ENCODE assay signal across 12 cellular contexts in the genomic region with DNA sequence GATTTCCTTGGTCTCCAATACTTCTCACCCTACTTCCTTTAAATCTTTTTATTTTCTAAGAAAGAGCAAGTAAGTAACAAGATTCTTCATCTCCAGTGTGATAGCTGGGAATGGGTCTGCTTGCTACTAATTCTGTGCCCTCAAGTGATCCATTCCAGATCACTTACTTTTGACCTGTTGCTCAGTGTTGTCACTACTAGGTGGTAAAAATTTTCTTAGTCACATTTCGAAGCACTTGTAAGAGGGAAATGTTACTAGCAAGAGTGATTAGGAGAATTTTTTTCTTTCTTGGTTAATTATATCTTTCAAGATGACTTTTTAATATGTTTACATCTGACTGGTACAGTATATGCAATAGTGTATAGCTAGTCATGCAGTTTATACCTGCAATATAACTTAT. TPM values are rescaled to one million over a fixed set of nuclear protein-coding genes. Genes with fewer than 3 reads are reported as not detected.
A peak's percentile ranks its signal among the peaks of the same experiment; 100 is the strongest.
DNase-seq lines count a peak whose midpoint lies in the region; ATAC-seq, FAIRE-seq and TF ChIP-seq lines count a peak whose summit lies in the region.
"Had no signal": no experiment of that assay in that cellular context is flagged by ENCODE, and none has a peak within 500 bp of the region (broad histone marks: within the 10 kb centered on the region; RNA-seq: fewer than 3 reads in every experiment).

No MANE protein-coding gene starts in this region.

- no peak for FAIRE-seq in K562 (lab: Jason Lieb, UNC)

- no peak overlapping the region for H3K27ac ChIP-seq in CD4-positive, alpha-beta memory T cell (ENCODE audit: low read depth, low read length)
- no peak overlapping the region for H3K27ac ChIP-seq in K562 (ENCODE audit: extremely low read depth, low read depth, low read length)

- in situ Hi-C loops in K562 (cut with MboI) = no loop called here

- peak overlapping the region in 1 of 2 experiments; percentile 10; a peak in 1 of 4 replicates for H3K9ac ChIP-seq in K562 (ENCODE audit: insufficient read depth in 1 of 2, low read depth in 2 of 2, low read length in 2 of 2)

- H3K4me3 Mint-ChIP-seq in CD4-positive, alpha-beta memory T cell = peak overlapping the region; percentile 48 to 99 (median 67)
- H3K4me3 Mint-ChIP-seq in IgD-negative memory B cell = peak overlapping the region in 3 of 4 donors; percentile 84 to 94 (median 85)
- peak overlapping the region; percentile 90 for H3K4me3 Mint-ChIP-seq in natural killer cell treated with Interleukin-12 subunit alpha and Interleukin-12 subunit beta and Interleukin-15 and Interleukin-18, amount 100 ng/mL, for 72 hours

- TF ChIP-seq POLR2A in K562 (conservative IDR thresholded peaks at IDR 0.05) = no peak

- H3K9me3 ChIP-seq in CD4-positive, alpha-beta memory T cell (ENCODE audit: control insufficient read depth in 1 of 2, low read length in 2 of 2) = no peaks in the 10 kb centered on the region
- peaks cover 4% of the 10 kb centered on the region for H3K9me3 ChIP-seq in K562 (replicated peaks; ENCODE audit: control insufficient read depth, insufficient read depth, low read depth, low read length)
- H3K9me3 ChIP-seq: prostate gland had no signal

- peaks cover 0 to 1% (median 0%) of the 10 kb centered on the region in 8 donors for H3K9me3 Mint-ChIP-seq in CD4-positive, alpha-beta memory T cell
- H3K9me3 Mint-ChIP-seq in IgD-negative memory B cell = peaks cover 0 to 1% (median 0%) of the 10 kb centered on the region in 3 donors
- H3K9me3 Mint-ChIP-seq in natural killer cell treated with Interleukin-12 subunit alpha and Interleukin-12 subunit beta and Interleukin-15 and Interleukin-18, amount 100 ng/mL, for 72 hours = no peaks in the 10 kb centered on the region

- H3K9me1 ChIP-seq in K562 (ENCODE audit: control insufficient read depth, insufficient read depth, low read length) = no peaks in the 10 kb centered on the region

- H3K27me3 ChIP-seq in CD4-positive, alpha-beta memory T cell (ENCODE audit: insufficient read depth, low read length) = no peaks in the 10 kb centered on the region
- no peaks in the 10 kb centered on the region for H3K27me3 ChIP-seq in K562 (ENCODE audit: control insufficient read depth in 2 of 2, insufficient read depth in 2 of 2, low read length in 2 of 2)

- peaks cover 58 to 82% (median 70%) of the 10 kb centered on the region in 4 donors for H3K4me1 Mint-ChIP-seq in CD4-positive, alpha-beta memory T cell
- peaks cover 36 to 54% (median 48%) of the 10 kb centered on the region in 3 donors for H3K4me1 Mint-ChIP-seq in IgD-negative memory B cell
- H3K4me1 Mint-ChIP-seq in natural killer cell treated with Interleukin-12 subunit alpha and Interleukin-12 subunit beta and Interleukin-15 and Interleukin-18, amount 100 ng/mL, for 72 hours (ENCODE audit: low read depth in 2 of 2) = peaks cover 49 to 68% of the 10 kb centered on the region in 2 donors

- DNase-seq in CD4-positive, alpha-beta memory T cell = no peak
- no peak for DNase-seq in K562 (ENCODE audit: extremely low read depth in 1 of 4, low spot score in 3 of 4)
- DNase-seq in natural killer cell treated with Interleukin-12 subunit alpha and Interleukin-12 subunit beta and Interleukin-15 and Interleukin-18, amount 100 ng/mL, for 72 hours (ENCODE audit: low spot score) = no peak
- DNase-seq in dedifferentiated amniotic fluid mesenchymal stem cell (ENCODE audit: extremely low spot score) = no peak
- no peak for DNase-seq in CD1c-positive myeloid dendritic cell (ENCODE audit: extremely low spot score)
- DNase-seq in NCI-H2196 treated with DMSO at 0.1 percent for 48 hours (lab: John Stamatoyannopoulos, UW; ENCODE audit: unreplicated experiment) = no peak
- DNase-seq in NCI-H510A (lab: John Stamatoyannopoulos, UW) = no peak
- DNase-seq: KG1 had no signal

- BruUV-seq in K562 (replicated peaks; lab: Mats Ljungman, UMichigan) = no TSS peak

- intact Hi-C loops in CD4-positive, alpha-beta memory T cell (cut with micrococcal nuclease) = no loop called here
- intact Hi-C loops in K562 (cut with micrococcal nuclease) = loop anchor here (5.0 kb wide), 1 partner anchor 36 kb away; no protein-coding TSS in a partner anchor

- peaks cover 32% of the 10 kb centered on the region for H3K36me3 ChIP-seq in CD4-positive, alpha-beta memory T cell (ENCODE audit: insufficient read depth, low read length)
- H3K36me3 ChIP-seq in K562 (ENCODE audit: control insufficient read depth, insufficient read depth, low read length) = peaks cover 77% of the 10 kb centered on the region
- H3K36me3 ChIP-seq: prostate gland had no signal

- TF ChIP-seq RAD21 in K562 (CRISPR knock-in tag; conservative IDR thresholded peaks at IDR 0.05 in 1 of 2, IDR thresholded peaks at IDR 0.05 in 1 of 2) = no peak

- CTCF ChIA-PET in CD4-positive, alpha-beta memory T cell (lab: Charles Lee; ENCODE audit: partially characterized antibody) = interaction anchor here (0.5 to 2.3 kb wide), 4 partner anchors 24 to 113 kb away, joined by 3 to 6 read pairs (median 5); no protein-coding TSS in a partner anchor
- CTCF ChIA-PET in K562 (lab: Yijun Ruan, JAX; ENCODE audit: low intra/inter-chr PET ratio) = no interaction called here

- H3K36me3 Mint-ChIP-seq in CD4-positive, alpha-beta memory T cell = peaks cover 22 to 58% of the 10 kb centered on the region in 2 donors
- peaks cover 1% of the 10 kb centered on the region for H3K36me3 Mint-ChIP-seq in IgD-negative memory B cell
- peaks cover 36% of the 10 kb centered on the region for H3K36me3 Mint-ChIP-seq in natural killer cell treated with Interleukin-12 subunit alpha and Interleukin-12 subunit beta and Interleukin-15 and Interleukin-18, amount 100 ng/mL, for 72 hours

- peaks cover 69% of the 10 kb centered on the region for H3K4me1 ChIP-seq in CD4-positive, alpha-beta memory T cell (ENCODE audit: insufficient read depth, low read length)
- peaks cover 3 to 17% of the 10 kb centered on the region in 2 experiments; a peak in 3 of 5 replicates for H3K4me1 ChIP-seq in K562 (replicated peaks in 1 of 2; ENCODE audit: control insufficient read depth in 2 of 2, insufficient read depth in 2 of 2, low read length in 2 of 2)

- TF ChIP-seq CTCF in K562 (IDR thresholded peaks at IDR 0.05 in 2 of 3, conservative IDR thresholded peaks at IDR 0.05 in 1 of 3; ENCODE audit: insufficient read depth in 2 of 3, low read depth in 1 of 3, low read length in 3 of 3) = no peak

- no peak overlapping the region for H3K4me2 ChIP-seq in K562 (ENCODE audit: insufficient read depth, low read length)

- 85% methylated on average over 1 of the region's 1 CpG for WGBS in K562 (ENCODE audit: insufficient coverage, low coverage, missing lambda C conversion rate)

- peaks cover 94% of the 10 kb centered on the region for H3K79me2 ChIP-seq in K562 (ENCODE audit: control insufficient read depth, insufficient read depth, low read length)

- no peak for TF ChIP-seq EP300 in K562 (IDR thresholded peaks at IDR 0.05; ENCODE audit: low read length)

- no peaks in the 10 kb centered on the region for H4K20me1 ChIP-seq in K562 (replicated peaks; ENCODE audit: control insufficient read depth, insufficient read depth, low read length)

- POLR2A ChIA-PET in CD4-positive, alpha-beta memory T cell (lab: Charles Lee; ENCODE audit: partially characterized antibody) = interaction anchor here (0.6 to 1.8 kb wide), 6 partner anchors 18 to 232 kb away, joined by 3 to 5 read pairs (median 3); partner anchors contain the start of gene HAX1
- POLR2A ChIA-PET in K562 (lab: Yijun Ruan, JAX) = interaction anchor here (0.6 to 4.6 kb wide), 4 partner anchors 9 to 36 kb away, joined by 3 to 32 read pairs (median 6); no protein-coding TSS in a partner anchor

- H3K27me3 Mint-ChIP-seq in CD4-positive, alpha-beta memory T cell = no peaks in the 10 kb centered on the region
- no peaks in the 10 kb centered on the region for H3K27me3 Mint-ChIP-seq in IgD-negative memory B cell
- no peaks in the 10 kb centered on the region for H3K27me3 Mint-ChIP-seq in natural killer cell treated with Interleukin-12 subunit alpha and Interleukin-12 subunit beta and Interleukin-15 and Interleukin-18, amount 100 ng/mL, for 72 hours

- peak overlapping the region; percentile 15 to 99 (median 90) for H3K27ac Mint-ChIP-seq in CD4-positive, alpha-beta memory T cell
- peak overlapping the region in 2 of 3 donors; percentile 90 for H3K27ac Mint-ChIP-seq in IgD-negative memory B cell
- peak overlapping the region; percentile 86 to 88 for H3K27ac Mint-ChIP-seq in natural killer cell treated with Interleukin-12 subunit alpha and Interleukin-12 subunit beta and Interleukin-15 and Interleukin-18, amount 100 ng/mL, for 72 hours

- no peak overlapping the region for H3K4me3 ChIP-seq in CD4-positive, alpha-beta memory T cell (ENCODE audit: low read length in 2 of 2)
- no peak overlapping the region; the same call in 1 of the 2 replicates for H3K4me3 ChIP-seq in K562

- no peak overlapping the region for H2AFZ ChIP-seq in K562 (ENCODE audit: low read depth, low read length)

- ATAC-seq in K562 = no peak
- ATAC-seq in natural killer cell treated with Interleukin-12 subunit alpha and Interleukin-12 subunit beta and Interleukin-15 and Interleukin-18, amount 100 ng/mL, for 72 hours = no peak
- ATAC-seq: activated CD4-positive, CD25-positive, alpha-beta regulatory T cell treated with anti-CD3 and anti-CD28 coated beads, Interleukin-2, amount 50 U/mL, for 24 hours had no signal

RNA-seq across cellular contexts. Expression of gene UBAP2L, which starts 2.2 kb away (rescaled TPM):
- 100 to 1,000 TPM; 180 to 189 TPM for total RNA-seq in CD4-positive, alpha-beta memory T cell
- 10 to 100 TPM; 33.5 to 74.5 TPM for polyA plus RNA-seq in CD4-positive, alpha-beta memory T cell
- polyA plus RNA-seq in IgD-negative memory B cell (60.6 TPM), K562 (2011; rRNA removed) (136 and 245 TPM in 2 replicates), K562 (2014; fragmentation: Illumina TruSeq; extraction: Trizol) (193 and 245 TPM in 2 replicates), K562 (2014; fragmentation: Nextera tagmentation; extraction: Ambion mirVana) (10 to 100 TPM; 75.0 to 92.3 TPM), K562 (2014; rRNA removed) (141 and 180 TPM in 2 replicates)
- 517 and 814 TPM in 2 replicates for total RNA-seq in K562 (2011; cell fraction: chromatin; rRNA removed; ENCODE audit: low replicate concordance)
- total RNA-seq in K562 (2011; cell fraction: nucleolus; rRNA removed) = 239 and 272 TPM in 2 replicates
- total RNA-seq in K562 (2011; cell fraction: nucleoplasm; rRNA removed) = 345 and 418 TPM in 2 replicates
- total RNA-seq in K562 (2014; rRNA removed) (83.6 and 98.6 TPM in 2 replicates), K562 (2014; rRNA removed; fragmentation: Illumina TruSeq; extraction: Trizol) (112 and 113 TPM in 2 replicates), K562 (2015; rRNA removed; fragmentation: Illumina TruSeq; extraction: Trizol) (119 and 121 TPM in 2 replicates), K562 (2021) (175 and 181 TPM in 2 replicates)
- polyA plus RNA-seq in K562 (2011; cell fraction: cytosol; rRNA removed) = 207 and 210 TPM in 2 replicates
- polyA plus RNA-seq in K562 (2011; cell fraction: nucleus; rRNA removed) = 551 and 619 TPM in 2 replicates
- 126 and 178 TPM in 2 replicates for polyA plus RNA-seq in K562 (2012)
- 274 and 299 TPM in 2 replicates for polyA minus RNA-seq in K562 (2011; rRNA and poly(A)+ RNA removed)
- 75.8 and 76.5 TPM in 2 replicates for polyA minus RNA-seq in K562 (2011; cell fraction: cytosol; rRNA and poly(A)+ RNA removed)
- 217 and 391 TPM in 2 replicates for polyA minus RNA-seq in K562 (2011; cell fraction: nucleus; rRNA and poly(A)+ RNA removed)
- 100 to 1,000 TPM; 175 to 183 TPM for total RNA-seq in natural killer cell treated with Interleukin-12 subunit alpha and Interleukin-12 subunit beta and Interleukin-15 and Interleukin-18, amount 100 ng/mL, for 72 hours

RNA-seq across cellular contexts. Expression of gene CFAP141, which starts 16.8 kb away (rescaled TPM):
- not detected for total RNA-seq in CD4-positive, alpha-beta memory T cell
- polyA plus RNA-seq in CD4-positive, alpha-beta memory T cell = not detected
- polyA plus RNA-seq in IgD-negative memory B cell (not detected), K562 (2011; rRNA removed) (not detected in 2 replicates), K562 (2014; fragmentation: Illumina TruSeq; extraction: Trizol) (not detected in 2 replicates), K562 (2014; fragmentation: Nextera tagmentation; extraction: Ambion mirVana) (not detected), K562 (2014; rRNA removed) (not detected in 2 replicates)
- total RNA-seq in K562 (2011; cell fraction: chromatin; rRNA removed; ENCODE audit: low replicate concordance) = not detected in 2 replicates
- not detected in 2 replicates for total RNA-seq in K562 (2011; cell fraction: nucleolus; rRNA removed)
- not detected in 2 replicates for total RNA-seq in K562 (2011; cell fraction: nucleoplasm; rRNA removed)
- total RNA-seq in K562 (2014; rRNA removed) (not detected in 2 replicates), K562 (2014; rRNA removed; fragmentation: Illumina TruSeq; extraction: Trizol) (not detected in 2 replicates), K562 (2015; rRNA removed; fragmentation: Illumina TruSeq; extraction: Trizol) (not detected in 2 replicates), K562 (2021) (not detected in 2 replicates)
- polyA plus RNA-seq in K562 (2011; cell fraction: cytosol; rRNA removed) = not detected in 2 replicates
- not detected in 2 replicates for polyA plus RNA-seq in K562 (2011; cell fraction: nucleus; rRNA removed)
- polyA plus RNA-seq in K562 (2012) = not detected in 2 replicates
- polyA minus RNA-seq in K562 (2011; rRNA and poly(A)+ RNA removed) = not detected in 2 replicates
- polyA minus RNA-seq in K562 (2011; cell fraction: cytosol; rRNA and poly(A)+ RNA removed) = not detected in 2 replicates
- polyA minus RNA-seq in K562 (2011; cell fraction: nucleus; rRNA and poly(A)+ RNA removed) = not detected in 2 replicates
- total RNA-seq in natural killer cell treated with Interleukin-12 subunit alpha and Interleukin-12 subunit beta and Interleukin-15 and Interleukin-18, amount 100 ng/mL, for 72 hours = not detected
- total RNA-seq: Daoy, prostate gland had no signal

RNA-seq across cellular contexts. Expression of gene TPM3, which starts 31.0 kb away (rescaled TPM):
- 100 to 1,000 TPM; 311 to 312 TPM for total RNA-seq in CD4-positive, alpha-beta memory T cell
- 1,000 to 10,000 TPM in 1 of 2 donors, 100 to 1,000 TPM in 1; 860 to 1,209 TPM for polyA plus RNA-seq in CD4-positive, alpha-beta memory T cell
- 878 TPM for polyA plus RNA-seq in IgD-negative memory B cell
- total RNA-seq in K562 (2011; cell fraction: chromatin; rRNA removed; ENCODE audit: low replicate concordance) = 94.6 and 152 TPM in 2 replicates
- 60.4 and 81.0 TPM in 2 replicates for total RNA-seq in K562 (2011; cell fraction: nucleolus; rRNA removed)
- 113 and 173 TPM in 2 replicates for total RNA-seq in K562 (2011; cell fraction: nucleoplasm; rRNA removed)
- 344 and 399 TPM in 2 replicates for total RNA-seq in K562 (2014; rRNA removed)
- total RNA-seq in K562 (2014; rRNA removed; fragmentation: Illumina TruSeq; extraction: Trizol) = 350 and 402 TPM in 2 replicates
- 400 and 421 TPM in 2 replicates for total RNA-seq in K562 (2015; rRNA removed; fragmentation: Illumina TruSeq; extraction: Trizol)
- 500 and 507 TPM in 2 replicates for total RNA-seq in K562 (2021)
- polyA plus RNA-seq in K562 (2011; rRNA removed) = 423 and 536 TPM in 2 replicates
- 181 and 303 TPM in 2 replicates for polyA plus RNA-seq in K562 (2011; cell fraction: cytosol; rRNA removed)
- 147 and 198 TPM in 2 replicates for polyA plus RNA-seq in K562 (2011; cell fraction: nucleus; rRNA removed)
- polyA plus RNA-seq in K562 (2012) = 390 and 526 TPM in 2 replicates
- polyA plus RNA-seq in K562 (2014; fragmentation: Illumina TruSeq; extraction: Trizol) = 488 and 545 TPM in 2 replicates
- polyA plus RNA-seq in K562 (2014; fragmentation: Nextera tagmentation; extraction: Ambion mirVana) = 100 to 1,000 TPM; 202 to 241 TPM
- polyA plus RNA-seq in K562 (2014; rRNA removed) = 496 and 604 TPM in 2 replicates
- 256 and 293 TPM in 2 replicates for polyA minus RNA-seq in K562 (2011; rRNA and poly(A)+ RNA removed)
- polyA minus RNA-seq in K562 (2011; cell fraction: cytosol; rRNA and poly(A)+ RNA removed) = 99.9 and 136 TPM in 2 replicates
- polyA minus RNA-seq in K562 (2011; cell fraction: nucleus; rRNA and poly(A)+ RNA removed) = 42.7 and 79.9 TPM in 2 replicates
- total RNA-seq in natural killer cell treated with Interleukin-12 subunit alpha and Interleukin-12 subunit beta and Interleukin-15 and Interleukin-18, amount 100 ng/mL, for 72 hours = 100 to 1,000 TPM; 495 to 662 TPM

RNA-seq across cellular contexts. Expression of gene HAX1, which starts 49.5 kb away (rescaled TPM):
- total RNA-seq in CD4-positive, alpha-beta memory T cell = 100 to 1,000 TPM; 110 to 121 TPM
- 100 to 1,000 TPM; 167 to 259 TPM for polyA plus RNA-seq in CD4-positive, alpha-beta memory T cell
- polyA plus RNA-seq in IgD-negative memory B cell (119 TPM), K562 (2011; rRNA removed) (239 and 276 TPM in 2 replicates), K562 (2014; fragmentation: Illumina TruSeq; extraction: Trizol) (200 and 240 TPM in 2 replicates), K562 (2014; fragmentation: Nextera tagmentation; extraction: Ambion mirVana) (100 to 1,000 TPM; 447 to 492 TPM), K562 (2014; rRNA removed) (234 and 245 TPM in 2 replicates)
- total RNA-seq in K562 (2011; cell fraction: chromatin; rRNA removed; ENCODE audit: low replicate concordance) = 73.9 and 115 TPM in 2 replicates
- total RNA-seq in K562 (2011; cell fraction: nucleolus; rRNA removed) = 87.5 and 93.4 TPM in 2 replicates
- 74.8 and 85.6 TPM in 2 replicates for total RNA-seq in K562 (2011; cell fraction: nucleoplasm; rRNA removed)
- total RNA-seq in K562 (2014; rRNA removed) (182 and 218 TPM in 2 replicates), K562 (2014; rRNA removed; fragmentation: Illumina TruSeq; extraction: Trizol) (194 and 200 TPM in 2 replicates), K562 (2015; rRNA removed; fragmentation: Illumina TruSeq; extraction: Trizol) (167 and 172 TPM in 2 replicates), K562 (2021) (140 and 143 TPM in 2 replicates)
- 257 and 270 TPM in 2 replicates for polyA plus RNA-seq in K562 (2011; cell fraction: cytosol; rRNA removed)
- 237 and 330 TPM in 2 replicates for polyA plus RNA-seq in K562 (2011; cell fraction: nucleus; rRNA removed)
- polyA plus RNA-seq in K562 (2012) = 159 and 456 TPM in 2 replicates
- 100 and 110 TPM in 2 replicates for polyA minus RNA-seq in K562 (2011; rRNA and poly(A)+ RNA removed)
- polyA minus RNA-seq in K562 (2011; cell fraction: cytosol; rRNA and poly(A)+ RNA removed) = 55.1 and 55.3 TPM in 2 replicates
- polyA minus RNA-seq in K562 (2011; cell fraction: nucleus; rRNA and poly(A)+ RNA removed) = 26.4 and 58.1 TPM in 2 replicates
- total RNA-seq in natural killer cell treated with Interleukin-12 subunit alpha and Interleukin-12 subunit beta and Interleukin-15 and Interleukin-18, amount 100 ng/mL, for 72 hours = 100 to 1,000 TPM; 131 to 136 TPM
